ENCODE assay signal across 15 cellular contexts in the genomic region with DNA sequence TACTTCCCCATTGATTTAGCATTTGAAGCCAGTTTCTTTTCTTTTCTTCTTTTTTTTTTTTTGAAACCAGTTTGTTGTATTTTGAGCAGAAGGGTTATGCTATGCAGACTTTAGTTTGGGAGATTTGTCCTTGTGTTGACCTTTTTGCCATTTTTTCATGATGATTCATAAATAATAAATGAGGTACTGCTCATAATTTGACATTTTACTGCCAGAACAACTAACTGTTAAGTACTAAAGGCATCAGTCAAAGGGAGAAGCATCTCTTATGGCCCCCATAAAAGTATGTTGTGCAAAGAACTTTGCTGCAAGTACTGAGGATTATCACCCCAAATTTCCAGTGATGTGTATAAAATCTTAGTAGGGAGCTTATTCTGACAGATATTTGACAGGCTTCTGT. TPM values are rescaled to one million over a fixed set of nuclear protein-coding genes. Genes with fewer than 3 reads are reported as not detected.
A peak's percentile ranks its signal among the peaks of the same experiment; 100 is the strongest.
DNase-seq lines count a peak whose midpoint lies in the region; ATAC-seq and TF ChIP-seq lines count a peak whose summit lies in the region.
"Had no signal": no experiment of that assay in that cellular context is flagged by ENCODE, and none has a peak within 500 bp of the region (broad histone marks: within the 10 kb centered on the region; RNA-seq: fewer than 3 reads in every experiment).

No MANE protein-coding gene starts in this region.

- H3K4me3 Mint-ChIP-seq in mesothelial cell of epicardium, result peak overlapping the region; percentile 4
- no peak overlapping the region for H3K4me3 Mint-ChIP-seq in stimulated activated memory B cell treated with anti-CD40 and anti-IgM and Interleukin-4, amounts not matched to agents 10 μg/mL and 1 μg/mL and 100 μg/mL, for 72 hours
- H3K4me3 Mint-ChIP-seq: activated CD4-positive, alpha-beta T cell treated with anti-CD3 and anti-CD28 coated beads, Interleukin-2, amount 10 ng/mL, durations not matched to agents 7 days and 5 days; IgD-negative memory B cell had no signal

- TF ChIP-seq CTCF in cardiac fibroblast (IDR thresholded peaks at IDR 0.05; ENCODE audit: low read depth, low read length) (no peak), mesothelial cell of epicardium (IDR thresholded peaks at IDR 0.05; ENCODE audit: unreplicated experiment) (no peak)

- H3K9me3 ChIP-seq in HUES48 (ENCODE audit: control insufficient read depth, insufficient read depth, low read length), result no peaks in the 10 kb centered on the region
- H3K9me3 ChIP-seq: left ventricle myocardium inferior had no signal

- no peak for ATAC-seq in stimulated activated memory B cell treated with anti-CD40 and anti-IgM and Interleukin-4, amounts not matched to agents 10 μg/mL and 1 μg/mL and 100 μg/mL, for 72 hours
- ATAC-seq in GM21717 (IDR thresholded peaks at IDR 0.05; ENCODE audit: unreplicated experiment) (no peak), HG03175 (IDR thresholded peaks at IDR 0.05; ENCODE audit: unreplicated experiment) (no peak)
- ATAC-seq: activated naive CD4-positive, alpha-beta T cell treated with anti-CD3 and anti-CD28 coated beads, Interleukin-2, amount 50 U/mL, for 72 hours had no signal

- no peak overlapping the region for H3K4me3 ChIP-seq in HUES48 (ENCODE audit: low read depth, low read length)
- H3K4me3 ChIP-seq in cardiac fibroblast (replicated peaks in 1 of 2; ENCODE audit: low read depth in 2 of 2, low read length in 2 of 2), result no peak overlapping the region
- H3K4me3 ChIP-seq: left ventricle myocardium inferior had no signal

- H3K36me3 Mint-ChIP-seq in mesothelial cell of epicardium, result peaks cover 9% of the 10 kb centered on the region
- no peaks in the 10 kb centered on the region for H3K36me3 Mint-ChIP-seq in stimulated activated memory B cell treated with anti-CD40 and anti-IgM and Interleukin-4, amounts not matched to agents 10 μg/mL and 1 μg/mL and 100 μg/mL, for 72 hours
- H3K36me3 Mint-ChIP-seq: IgD-negative memory B cell had no signal

- peaks cover 7% of the 10 kb centered on the region for H3K9me3 Mint-ChIP-seq in mesothelial cell of epicardium
- H3K9me3 Mint-ChIP-seq in stimulated activated memory B cell treated with anti-CD40 and anti-IgM and Interleukin-4, amounts not matched to agents 10 μg/mL and 1 μg/mL and 100 μg/mL, for 72 hours, result no peaks in the 10 kb centered on the region
- H3K9me3 Mint-ChIP-seq: activated CD4-positive, alpha-beta T cell treated with anti-CD3 and anti-CD28 coated beads, Interleukin-2, amount 10 ng/mL, durations not matched to agents 7 days and 5 days had no signal

- peak overlapping the region; percentile 95 for H3K27ac Mint-ChIP-seq in mesothelial cell of epicardium
- H3K27ac Mint-ChIP-seq in stimulated activated memory B cell treated with anti-CD40 and anti-IgM and Interleukin-4, amounts not matched to agents 10 μg/mL and 1 μg/mL and 100 μg/mL, for 72 hours, result no peak overlapping the region
- H3K27ac Mint-ChIP-seq: activated CD4-positive, alpha-beta T cell treated with anti-CD3 and anti-CD28 coated beads, Interleukin-2, amount 10 ng/mL, durations not matched to agents 7 days and 5 days; activated naive CD4-positive, alpha-beta T cell treated with anti-CD3 and anti-CD28 coated beads, Interleukin-2, amount 50 U/mL, for 72 hours; IgD-negative memory B cell had no signal

- no peaks in the 10 kb centered on the region for H3K27me3 ChIP-seq in HUES48 (ENCODE audit: control insufficient read depth, insufficient read depth, low read length)

- DNase-seq in EL (peak; percentile 72), cardiac fibroblast (ENCODE audit: low read depth in 2 of 2) (peak; percentile 31 to 44), mesothelial cell of epicardium (ENCODE audit: low spot score in 2 of 2, unreplicated experiment in 2 of 2) (no peak)
- DNase-seq: activated CD4-positive, alpha-beta T cell treated with anti-CD3 and anti-CD28 coated beads, Interleukin-2, amount 10 ng/mL, durations not matched to agents 7 days and 5 days; left ventricle myocardium inferior; NCI-H526 treated with DMSO at 0.1 percent for 48 hours; nucleus accumbens; OCI-M1 had no signal

- peaks cover 39% of the 10 kb centered on the region for H3K4me1 ChIP-seq in HUES48 (ENCODE audit: control insufficient read depth, insufficient read depth, low read length)
- H3K4me1 ChIP-seq: left ventricle myocardium inferior had no signal

- H3K27me3 Mint-ChIP-seq in mesothelial cell of epicardium (ENCODE audit: low read depth), result no peaks in the 10 kb centered on the region
- H3K27me3 Mint-ChIP-seq in stimulated activated memory B cell treated with anti-CD40 and anti-IgM and Interleukin-4, amounts not matched to agents 10 μg/mL and 1 μg/mL and 100 μg/mL, for 72 hours, result no peaks in the 10 kb centered on the region
- H3K27me3 Mint-ChIP-seq: activated CD4-positive, alpha-beta T cell treated with anti-CD3 and anti-CD28 coated beads, Interleukin-2, amount 10 ng/mL, durations not matched to agents 7 days and 5 days had no signal

- no peaks in the 10 kb centered on the region for H3K36me3 ChIP-seq in HUES48 (ENCODE audit: control insufficient read depth, insufficient read depth, low read length)
- H3K36me3 ChIP-seq: left ventricle myocardium inferior had no signal

- peak overlapping the region; percentile 2 for H3K27ac ChIP-seq in HUES48 (ENCODE audit: low read depth, low read length)
- H3K27ac ChIP-seq: left ventricle myocardium inferior had no signal

- peaks cover 55% of the 10 kb centered on the region for H3K4me1 Mint-ChIP-seq in mesothelial cell of epicardium
- H3K4me1 Mint-ChIP-seq in stimulated activated memory B cell treated with anti-CD40 and anti-IgM and Interleukin-4, amounts not matched to agents 10 μg/mL and 1 μg/mL and 100 μg/mL, for 72 hours, result peaks cover 6% of the 10 kb centered on the region
- H3K4me1 Mint-ChIP-seq: IgD-negative memory B cell had no signal

- H3K9ac ChIP-seq in HUES48 (ENCODE audit: low read depth, low read length), result no peak overlapping the region

RNA-seq across cellular contexts. Expression of a gene that starts 1.7 kb away (rescaled TPM):
- 2.9 to 3.3 TPM (median 3.2 TPM) in 3 replicates for total RNA-seq in mesothelial cell of epicardium
- total RNA-seq: left ventricle myocardium inferior had no signal

RNA-seq across cellular contexts. Expression of a gene that starts 11.0 kb away (rescaled TPM):
- total RNA-seq in mesothelial cell of epicardium, result not detected in 3 replicates
- total RNA-seq: activated CD4-positive, alpha-beta T cell treated with anti-CD3 and anti-CD28 coated beads, Interleukin-2, amount 10 ng/mL, durations not matched to agents 7 days and 5 days; activated naive CD4-positive, alpha-beta T cell treated with anti-CD3 and anti-CD28 coated beads, Interleukin-2, amount 50 U/mL, for 72 hours; bronchial epithelial cell had no signal

RNA-seq across cellular contexts. Expression of a gene that starts 40.0 kb away (rescaled TPM):
- 0.11 TPM in 1 of 3 replicates, not detected in the others for total RNA-seq in mesothelial cell of epicardium
- total RNA-seq: bronchial epithelial cell had no signal

Comparison
In these comparisons a context has a peak if more than half of its experiments do, and no peak if none do; other contexts are left out.
1. DNase-seq: peak in EL (single experiment) and cardiac fibroblast (2 of 2); none in mesothelial cell of epicardium (0 of 2).